Comparison of ENCODE assay signal across 8 cellular contexts in genomic region chr5:67267522-67268232, GRCh38.
DNase-seq lines count a peak whose midpoint lies in the region; ATAC-seq and TF ChIP-seq lines count a peak whose summit lies in the region.

No MANE protein-coding gene starts in this region.

- no peak for TF ChIP-seq POLR2A in body of pancreas (IDR thresholded peaks at IDR 0.05)

- H3K9me3 ChIP-seq in AG04450 (ENCODE audit: control insufficient read depth, insufficient read depth, low read length): no peaks in the 10 kb centered on the region
- H3K9me3 ChIP-seq in body of pancreas: no peaks in the 10 kb centered on the region
- H3K9me3 ChIP-seq in right atrium auricular region: no peaks in the 10 kb centered on the region
- H3K9me3 ChIP-seq in psoas muscle: no peaks in the 10 kb centered on the region

- CTCF ChIA-PET in AG04450 (lab: Charles Lee): interaction anchor here (1.3 to 2.6 kb wide), 2 partner anchors 21 to 101 kb away, joined by 3 to 10 read pairs; no protein-coding TSS in a partner anchor

- ATAC-seq in body of pancreas: peak; percentile 4
- ATAC-seq in psoas muscle: peak; percentile 49 to 64 (median 57)
- no peak for ATAC-seq in GM19395 (IDR thresholded peaks at IDR 0.05; ENCODE audit: unreplicated experiment)

- WGBS in body of pancreas, 2 donors: 40% methylated on average over 7 of the region's 7 CpGs
- WGBS in psoas muscle, 3 donors: 15 to 29% (median 17%) methylated on average over 7 of the region's 7 CpGs

- peak overlapping the region; percentile 86 for H3K27ac ChIP-seq in AG04450 (ENCODE audit: low read depth, low read length)
- H3K27ac ChIP-seq in body of pancreas: peak overlapping the region; percentile 57 to 93 (median 88)
- H3K27ac ChIP-seq in right atrium auricular region: peak overlapping the region; percentile 72 to 91
- H3K27ac ChIP-seq in psoas muscle: peak overlapping the region; percentile 54

- H3K36me3 ChIP-seq in body of pancreas (replicated peaks in 1 of 2; ENCODE audit: insufficient read depth in 1 of 2, low read depth in 2 of 2): no peaks in the 10 kb centered on the region
- H3K36me3 ChIP-seq in right atrium auricular region: no peaks in the 10 kb centered on the region
- H3K36me3 ChIP-seq in psoas muscle (ENCODE audit: insufficient read depth in 1 of 2, low read depth in 1 of 2): no peaks in the 10 kb centered on the region

- no peak for DNase-seq in AG04450 (ENCODE audit: low read depth, low spot score)
- DNase-seq in body of pancreas: peak in 3 of 4 donors; percentile 11 to 33 (median 20)
- no peak for DNase-seq in right atrium auricular region (ENCODE audit: low spot score)
- DNase-seq in psoas muscle: peak; percentile 49 to 71
- no peak for DNase-seq in mucosa of gallbladder (ENCODE audit: low spot score)
- DNase-seq in T1000 (lab: John Stamatoyannopoulos, UW): no peak
- no peak for DNase-seq in posterior vena cava (ENCODE audit: low spot score)

- no peaks in the 10 kb centered on the region for H3K27me3 ChIP-seq in AG04450 (ENCODE audit: control insufficient read depth, insufficient read depth, low read length)
- H3K27me3 ChIP-seq in body of pancreas: no peaks in the 10 kb centered on the region
- no peaks in the 10 kb centered on the region for H3K27me3 ChIP-seq in right atrium auricular region
- H3K27me3 ChIP-seq in psoas muscle (ENCODE audit: insufficient read depth in 3 of 3, low read length in 2 of 3): no peaks in the 10 kb centered on the region

- H3K4me1 ChIP-seq in body of pancreas: peaks cover 40% of the 10 kb centered on the region
- H3K4me1 ChIP-seq in right atrium auricular region: peaks cover 0 to 41% of the 10 kb centered on the region in 2 donors
- H3K4me1 ChIP-seq in psoas muscle: peaks cover 31% of the 10 kb centered on the region

- TF ChIP-seq CTCF in AG04450 (IDR thresholded peaks at IDR 0.05; ENCODE audit: low read depth, low read length) (no peak), body of pancreas (IDR thresholded peaks at IDR 0.05) (no peak), right atrium auricular region (IDR thresholded peaks at IDR 0.05) (no peak), psoas muscle (IDR thresholded peaks at IDR 0.05) (no peak)

- H3K4me3 ChIP-seq in AG04450 (ENCODE audit: low read depth, low read length) (peak overlapping the region; percentile 8; the same call in 1 of the 2 replicates), body of pancreas (no peak overlapping the region), right atrium auricular region (no peak overlapping the region), psoas muscle (no peak overlapping the region)

- POLR2A ChIA-PET in AG04450 (lab: Yijun Ruan, JAX): interaction anchor here (0.6 to 1.7 kb wide), 3 partner anchors 23 to 951 kb away, joined by 3 to 5 read pairs (median 4); no protein-coding TSS in a partner anchor

- intact Hi-C loops in body of pancreas (cut with DNase I): no loop called here
- intact Hi-C loops in psoas muscle (cut with DNase I): no loop called here
- intact Hi-C loops in posterior vena cava (cut with DNase I): loop anchor here in 1 of 2 donors (1.0 kb wide), 1 partner anchor 37 kb away; no protein-coding TSS in a partner anchor

Comparison
In these comparisons a context has a peak if more than half of its experiments do, and no peak if none do; other contexts are left out.
1. DNase-seq: peak in body of pancreas (3 of 4) and psoas muscle (2 of 2); none in AG04450 (single experiment), right atrium auricular region (single experiment), mucosa of gallbladder (single experiment), T1000 (single experiment) and posterior vena cava (single experiment).
2. Peak in every context shown above with its lines, with median percentiles within 50 percentile points of each other: H3K27ac ChIP-seq.